ENCODE assay signal across 8 cellular contexts in the genomic region with DNA sequence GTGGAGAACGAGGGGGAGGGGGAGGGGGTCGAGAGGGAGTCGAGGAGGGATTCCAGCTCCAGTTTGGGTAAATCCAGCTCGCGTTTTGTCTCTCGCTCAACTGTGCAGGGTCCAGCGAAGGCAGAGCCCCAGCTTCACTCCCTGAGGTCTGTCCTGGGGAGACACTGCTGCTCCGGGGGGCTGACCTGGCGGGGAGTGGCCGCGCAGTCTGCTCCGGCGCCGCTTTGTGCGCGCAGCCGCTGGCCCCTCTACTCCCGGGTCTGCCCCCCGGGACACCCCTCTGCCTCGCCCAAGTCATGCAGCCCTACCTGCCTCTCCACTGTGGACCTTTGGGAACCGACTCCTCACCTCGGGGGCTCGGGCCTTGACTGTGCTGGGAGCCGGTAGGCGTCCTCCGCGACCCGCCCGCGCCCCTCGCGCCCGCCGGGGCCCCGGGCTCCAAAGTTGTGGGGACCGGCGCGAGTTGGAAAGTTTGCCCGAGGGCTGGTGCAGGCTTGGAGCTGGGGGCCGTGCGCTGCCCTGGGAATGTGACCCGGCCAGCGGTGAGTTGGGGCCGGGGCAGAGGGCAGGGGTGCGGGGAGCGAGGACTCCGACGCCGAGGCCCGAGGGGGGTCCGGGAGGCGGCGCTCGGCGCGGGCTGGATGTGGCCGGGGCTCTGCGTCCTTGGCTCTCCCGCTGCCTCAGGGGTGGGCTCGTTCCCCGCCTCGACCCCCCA. TPM values are rescaled to one million over a fixed set of nuclear protein-coding genes. Genes with fewer than 3 reads are reported as not detected.
DNase-seq lines count a peak whose midpoint lies in the region; ATAC-seq and TF ChIP-seq lines count a peak whose summit lies in the region.

A gene (plus strand): TSS at position 137 of the 715 bp plus-strand sequence. CDS start 12,002 bp downstream, outside the sequence.

- peak; percentile 37 for ATAC-seq in HG02759 (IDR thresholded peaks at IDR 0.05; ENCODE audit: unreplicated experiment)
- no peak for ATAC-seq in GM19324 (IDR thresholded peaks at IDR 0.05; ENCODE audit: low FRiP score, unreplicated experiment)

- no peak for TF ChIP-seq CTCF in kidney epithelial cell (IDR thresholded peaks at IDR 0.05; ENCODE audit: insufficient read depth, low read length, poor library complexity, severe bottlenecking)

- no peaks in the 10 kb centered on the region for H3K36me3 ChIP-seq in kidney epithelial cell (ENCODE audit: control insufficient read depth, insufficient read depth, low read length)

- peak within 1 kb of the TSS; percentile 80 for H3K4me3 ChIP-seq in kidney epithelial cell (ENCODE audit: low read depth, low read length)

- DNase-seq in COLO829 (ENCODE audit: low spot score) = peak; percentile 57
- DNase-seq in RPMI7951 (ENCODE audit: low read depth) = peak; percentile 72
- peak; percentile 69 for DNase-seq in cerebellar cortex (ENCODE audit: low spot score)
- no peak for DNase-seq in kidney epithelial cell (ENCODE audit: low read depth)
- peak; percentile 9 for DNase-seq in stimulated activated CD4-positive, alpha-beta T cell treated with anti-CD3 and anti-CD28 coated beads, Interleukin-4, amount 100 ng/mL, for 24 hours
- DNase-seq in NCI-H2171 (lab: John Stamatoyannopoulos, UW) = no peak

- no peaks in the 10 kb centered on the region for H3K27me3 ChIP-seq in kidney epithelial cell (ENCODE audit: control insufficient read depth, insufficient read depth, low read length)

RNA-seq across cellular contexts. Expression of the gene that starts here (rescaled TPM):
- 4.1 and 6.1 TPM in 2 replicates for total RNA-seq in RPMI7951 (2014; rRNA removed; shearing (Covaris generic))
- 1.2 and 2.1 TPM in 2 replicates for total RNA-seq in kidney epithelial cell

Comparison
In these comparisons a context has a peak if more than half of its experiments do, and no peak if none do; other contexts are left out.
1. DNase-seq: peak in COLO829 (single experiment), RPMI7951 (single experiment), cerebellar cortex (single experiment) and stimulated activated CD4-positive, alpha-beta T cell treated with anti-CD3 and anti-CD28 coated beads, Interleukin-4, amount 100 ng/mL, for 24 hours (single experiment); none in kidney epithelial cell (single experiment) and NCI-H2171 (single experiment).